10 cellular contexts compared by ENCODE assay signal in genomic region chr17:10806863-10807262, GRCh38. TPM values are rescaled to one million over a fixed set of nuclear protein-coding genes. Genes with fewer than 3 reads are reported as not detected.
"Had no signal": no experiment of that assay in that cellular context is flagged by ENCODE, and none has a peak within 500 bp of the region (broad histone marks: within the 10 kb centered on the region; RNA-seq: fewer than 3 reads in every experiment).

No MANE protein-coding gene starts in this region.

- H3K9ac ChIP-seq: KMS-11 had no signal

- FAIRE-seq: HTR-8/SVneo, K562 had no signal

- ATAC-seq: K562 had no signal

- DNase-seq: IMR-90, KBM-7, KG1 had no signal

- H3K4me3 ChIP-seq: K562 had no signal

- H3K27ac ChIP-seq: HL-60, KMS-11 had no signal

- H3K4me2 ChIP-seq: KMS-11 had no signal

RNA-seq across cellular contexts. Expression of gene TMEM238L, which starts 3.0 kb away (rescaled TPM):
- total RNA-seq: HT1080, IMR-90, K562 had no signal
- polyA plus RNA-seq: IgD-negative memory B cell, IMR-90, K562 had no signal

RNA-seq across cellular contexts. Expression of gene PIRT, which starts 31.0 kb away (rescaled TPM):
- total RNA-seq: HT-29, HT1080, IMR-90, K562 had no signal
- polyA plus RNA-seq: IgD-negative memory B cell, IMR-90, K562 had no signal
